Comparison of ENCODE assay signal across 2 cellular contexts in the genomic region with DNA sequence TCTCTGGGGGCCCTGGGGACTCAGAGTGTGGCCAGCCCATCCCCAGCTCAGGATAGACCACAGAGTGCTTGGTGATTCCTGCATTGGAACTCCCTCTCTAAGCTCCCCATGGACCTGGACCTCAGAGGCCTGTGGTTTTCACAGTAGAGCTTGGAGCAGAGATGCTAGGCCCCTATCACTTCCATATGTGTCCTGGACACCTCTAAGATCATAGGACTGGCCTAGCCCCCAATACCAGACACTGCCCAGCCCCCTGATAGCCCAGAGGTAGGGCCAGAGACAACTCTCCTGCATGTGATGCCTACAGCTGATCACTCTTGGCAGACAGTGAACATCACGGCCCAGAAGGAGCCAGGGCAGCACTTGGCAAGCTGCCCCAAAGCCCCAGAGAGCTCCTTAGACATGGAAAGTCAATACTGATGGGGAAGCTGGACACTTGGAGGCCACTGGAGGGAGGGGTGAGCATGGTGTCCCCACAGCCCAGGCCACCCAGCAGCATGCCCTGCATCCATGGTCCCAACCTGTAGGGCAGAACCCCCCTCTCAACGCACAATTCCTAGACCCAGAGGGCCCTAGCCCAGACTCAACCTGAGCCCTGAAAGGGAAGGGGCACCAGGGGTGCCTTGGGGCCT.
TF ChIP-seq lines count a peak whose summit lies in the region.

No MANE protein-coding gene starts in this region.

TF ChIP-seq in H1, 55 proteins besides CTCF, POLR2A, EP300 and RAD21:
- no peak for TF ChIP-seq TAF7 (optimal IDR thresholded peaks at IDR 0.05; ENCODE audit: borderline replicate concordance, low read depth, low read length)
- TF ChIP-seq, protein P1, sequence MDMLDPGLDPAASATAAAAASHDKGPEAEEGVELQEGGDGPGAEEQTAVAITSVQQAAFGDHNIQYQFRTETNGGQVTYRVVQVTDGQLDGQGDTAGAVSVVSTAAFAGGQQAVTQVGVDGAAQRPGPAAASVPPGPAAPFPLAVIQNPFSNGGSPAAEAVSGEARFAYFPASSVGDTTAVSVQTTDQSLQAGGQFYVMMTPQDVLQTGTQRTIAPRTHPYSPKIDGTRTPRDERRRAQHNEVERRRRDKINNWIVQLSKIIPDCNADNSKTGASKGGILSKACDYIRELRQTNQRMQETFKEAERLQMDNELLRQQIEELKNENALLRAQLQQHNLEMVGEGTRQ (IDR thresholded peaks at IDR 0.05; ENCODE audit: low read length) = no peak
TF ChIP-seq in H1: peak in this region for 0.

TF ChIP-seq in GM23338, 12 proteins besides CTCF, POLR2A, EP300 and RAD21:
- TF ChIP-seq, protein P2, sequence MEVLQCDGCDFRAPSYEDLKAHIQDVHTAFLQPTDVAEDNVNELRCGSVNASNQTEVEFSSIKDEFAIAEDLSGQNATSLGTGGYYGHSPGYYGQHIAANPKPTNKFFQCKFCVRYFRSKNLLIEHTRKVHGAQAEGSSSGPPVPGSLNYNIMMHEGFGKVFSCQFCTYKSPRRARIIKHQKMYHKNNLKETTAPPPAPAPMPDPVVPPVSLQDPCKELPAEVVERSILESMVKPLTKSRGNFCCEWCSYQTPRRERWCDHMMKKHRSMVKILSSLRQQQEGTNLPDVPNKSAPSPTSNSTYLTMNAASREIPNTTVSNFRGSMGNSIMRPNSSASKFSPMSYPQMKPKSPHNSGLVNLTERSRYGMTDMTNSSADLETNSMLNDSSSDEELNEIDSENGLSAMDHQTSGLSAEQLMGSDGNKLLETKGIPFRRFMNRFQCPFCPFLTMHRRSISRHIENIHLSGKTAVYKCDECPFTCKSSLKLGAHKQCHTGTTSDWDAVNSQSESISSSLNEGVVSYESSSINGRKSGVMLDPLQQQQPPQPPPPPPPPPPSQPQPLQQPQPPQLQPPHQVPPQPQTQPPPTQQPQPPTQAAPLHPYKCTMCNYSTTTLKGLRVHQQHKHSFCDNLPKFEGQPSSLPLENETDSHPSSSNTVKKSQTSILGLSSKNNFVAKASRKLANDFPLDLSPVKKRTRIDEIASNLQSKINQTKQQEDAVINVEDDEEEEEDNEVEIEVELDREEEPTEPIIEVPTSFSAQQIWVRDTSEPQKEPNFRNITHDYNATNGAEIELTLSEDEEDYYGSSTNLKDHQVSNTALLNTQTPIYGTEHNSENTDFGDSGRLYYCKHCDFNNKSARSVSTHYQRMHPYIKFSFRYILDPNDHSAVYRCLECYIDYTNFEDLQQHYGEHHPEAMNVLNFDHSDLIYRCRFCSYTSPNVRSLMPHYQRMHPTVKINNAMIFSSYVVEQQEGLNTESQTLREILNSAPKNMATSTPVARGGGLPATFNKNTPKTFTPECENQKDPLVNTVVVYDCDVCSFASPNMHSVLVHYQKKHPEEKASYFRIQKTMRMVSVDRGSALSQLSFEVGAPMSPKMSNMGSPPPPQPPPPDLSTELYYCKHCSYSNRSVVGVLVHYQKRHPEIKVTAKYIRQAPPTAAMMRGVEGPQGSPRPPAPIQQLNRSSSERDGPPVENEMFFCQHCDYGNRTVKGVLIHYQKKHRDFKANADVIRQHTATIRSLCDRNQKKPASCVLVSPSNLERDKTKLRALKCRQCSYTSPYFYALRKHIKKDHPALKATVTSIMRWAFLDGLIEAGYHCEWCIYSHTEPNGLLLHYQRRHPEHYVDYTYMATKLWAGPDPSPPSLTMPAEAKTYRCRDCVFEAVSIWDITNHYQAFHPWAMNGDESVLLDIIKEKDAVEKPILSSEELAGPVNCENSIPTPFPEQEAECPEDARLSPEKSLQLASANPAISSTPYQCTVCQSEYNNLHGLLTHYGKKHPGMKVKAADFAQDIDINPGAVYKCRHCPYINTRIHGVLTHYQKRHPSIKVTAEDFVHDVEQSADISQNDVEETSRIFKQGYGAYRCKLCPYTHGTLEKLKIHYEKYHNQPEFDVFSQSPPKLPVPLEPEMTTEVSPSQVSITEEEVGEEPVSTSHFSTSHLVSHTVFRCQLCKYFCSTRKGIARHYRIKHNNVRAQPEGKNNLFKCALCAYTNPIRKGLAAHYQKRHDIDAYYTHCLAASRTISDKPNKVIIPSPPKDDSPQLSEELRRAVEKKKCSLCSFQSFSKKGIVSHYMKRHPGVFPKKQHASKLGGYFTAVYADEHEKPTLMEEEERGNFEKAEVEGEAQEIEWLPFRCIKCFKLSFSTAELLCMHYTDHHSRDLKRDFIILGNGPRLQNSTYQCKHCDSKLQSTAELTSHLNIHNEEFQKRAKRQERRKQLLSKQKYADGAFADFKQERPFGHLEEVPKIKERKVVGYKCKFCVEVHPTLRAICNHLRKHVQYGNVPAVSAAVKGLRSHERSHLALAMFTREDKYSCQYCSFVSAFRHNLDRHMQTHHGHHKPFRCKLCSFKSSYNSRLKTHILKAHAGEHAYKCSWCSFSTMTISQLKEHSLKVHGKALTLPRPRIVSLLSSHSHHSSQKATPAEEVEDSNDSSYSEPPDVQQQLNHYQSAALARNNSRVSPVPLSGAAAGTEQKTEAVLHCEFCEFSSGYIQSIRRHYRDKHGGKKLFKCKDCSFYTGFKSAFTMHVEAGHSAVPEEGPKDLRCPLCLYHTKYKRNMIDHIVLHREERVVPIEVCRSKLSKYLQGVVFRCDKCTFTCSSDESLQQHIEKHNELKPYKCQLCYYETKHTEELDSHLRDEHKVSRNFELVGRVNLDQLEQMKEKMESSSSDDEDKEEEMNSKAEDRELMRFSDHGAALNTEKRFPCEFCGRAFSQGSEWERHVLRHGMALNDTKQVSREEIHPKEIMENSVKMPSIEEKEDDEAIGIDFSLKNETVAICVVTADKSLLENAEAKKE (CRISPR knock-in tag; IDR thresholded peaks at IDR 0.05) = no peak
- TF ChIP-seq EZH2 (IDR thresholded peaks at IDR 0.05; ENCODE audit: low read depth, unreplicated experiment) (no peak), JUNB (IDR thresholded peaks at IDR 0.05; ENCODE audit: unreplicated experiment) (no peak), POLR2AphosphoS5 (IDR thresholded peaks at IDR 0.05; ENCODE audit: low read depth) (no peak), CREB1 (CRISPR knock-in tag; IDR thresholded peaks at IDR 0.05; ENCODE audit: low read depth) (no peak)
- TF ChIP-seq, protein P3, sequence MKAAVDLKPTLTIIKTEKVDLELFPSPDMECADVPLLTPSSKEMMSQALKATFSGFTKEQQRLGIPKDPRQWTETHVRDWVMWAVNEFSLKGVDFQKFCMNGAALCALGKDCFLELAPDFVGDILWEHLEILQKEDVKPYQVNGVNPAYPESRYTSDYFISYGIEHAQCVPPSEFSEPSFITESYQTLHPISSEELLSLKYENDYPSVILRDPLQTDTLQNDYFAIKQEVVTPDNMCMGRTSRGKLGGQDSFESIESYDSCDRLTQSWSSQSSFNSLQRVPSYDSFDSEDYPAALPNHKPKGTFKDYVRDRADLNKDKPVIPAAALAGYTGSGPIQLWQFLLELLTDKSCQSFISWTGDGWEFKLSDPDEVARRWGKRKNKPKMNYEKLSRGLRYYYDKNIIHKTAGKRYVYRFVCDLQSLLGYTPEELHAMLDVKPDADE (IDR thresholded peaks at IDR 0.05) = no peak
TF ChIP-seq in GM23338: peak in this region for 0.
